In genomic region chr7:6826151-6826550, GRCh38 we compare ENCODE assay signal across 1 cellular context.
A peak's percentile ranks its signal among the peaks of the same experiment; 100 is the strongest.
TF ChIP-seq lines count a peak whose summit lies in the region.

Gene CCZ1B (minus strand): TSS chr7:6826275. CDS start chr7:6826197, 78 bp downstream.

TF ChIP-seq in HepG2, 621 proteins besides CTCF, POLR2A, EP300 and RAD21 (continued from another document):
- TF ChIP-seq POLR2AphosphoS5 (IDR thresholded peaks at IDR 0.05; ENCODE audit: low read depth, low read length) (peak; percentile 68), MYC (CRISPR knock-in tag; IDR thresholded peaks at IDR 0.05; ENCODE audit: borderline replicate concordance) (peak; percentile 40; the same call in 1 of the 2 replicates), ERF (CRISPR knock-in tag; IDR thresholded peaks at IDR 0.05) (0 out of 2 replicates have a peak, but pooled peaks have one; percentile 31), GATAD2A (CRISPR knock-in tag; IDR thresholded peaks at IDR 0.05) (0 out of 2 replicates have a peak, but pooled peaks have one; percentile 47), ZNF768 (CRISPR knock-in tag; IDR thresholded peaks at IDR 0.05) (peak; percentile 32; the same call in 1 of the 2 replicates), ZNF580 (CRISPR knock-in tag; IDR thresholded peaks at IDR 0.05; ENCODE audit: borderline replicate concordance, low read depth) (peak; percentile 79; the same call in 1 of the 2 replicates)
- TF ChIP-seq, protein P1, sequence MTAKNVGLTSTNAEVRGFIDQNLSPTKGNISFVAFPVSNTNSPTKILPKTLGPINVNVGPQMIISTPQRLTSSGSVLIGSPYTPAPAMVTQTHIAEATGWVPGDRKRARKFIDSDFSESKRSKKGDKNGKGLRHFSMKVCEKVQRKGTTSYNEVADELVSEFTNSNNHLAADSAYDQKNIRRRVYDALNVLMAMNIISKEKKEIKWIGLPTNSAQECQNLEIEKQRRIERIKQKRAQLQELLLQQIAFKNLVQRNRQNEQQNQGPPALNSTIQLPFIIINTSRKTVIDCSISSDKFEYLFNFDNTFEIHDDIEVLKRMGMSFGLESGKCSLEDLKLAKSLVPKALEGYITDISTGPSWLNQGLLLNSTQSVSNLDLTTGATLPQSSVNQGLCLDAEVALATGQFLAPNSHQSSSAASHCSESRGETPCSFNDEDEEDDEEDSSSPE (CRISPR knock-in tag; IDR thresholded peaks at IDR 0.05): 0 out of 2 replicates have a peak, but pooled peaks have one; percentile 28
